24 cellular contexts compared by ENCODE assay signal in the genomic region with DNA sequence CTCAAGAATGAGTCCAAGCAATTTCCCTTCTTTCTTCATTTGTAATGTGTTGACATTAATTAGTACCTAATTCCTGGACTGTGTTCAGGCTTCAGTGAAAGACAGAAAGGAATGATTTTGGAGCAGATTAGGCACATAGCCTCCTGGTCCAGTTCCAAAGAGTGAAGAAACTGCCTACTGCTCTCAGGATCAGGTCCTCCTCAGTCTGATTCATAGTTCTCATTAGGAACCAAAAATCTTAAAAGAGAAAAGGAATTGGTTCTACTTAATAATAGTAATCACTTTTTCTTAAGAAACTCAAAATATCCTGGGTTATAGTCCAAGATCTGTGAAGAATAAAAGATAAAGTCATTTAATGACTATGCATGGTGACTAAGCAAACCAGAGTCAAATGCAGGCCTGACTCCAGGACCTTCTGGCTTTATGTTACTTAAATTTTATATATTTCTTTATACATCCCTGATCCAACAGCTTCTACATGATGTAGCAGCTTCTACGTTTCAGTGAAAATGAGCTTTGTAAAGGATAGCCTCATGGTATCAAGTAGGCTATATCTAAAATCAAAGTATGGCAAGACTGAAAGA.
DNase-seq lines count a peak whose midpoint lies in the region; TF ChIP-seq lines count a peak whose summit lies in the region.
"Had no signal": no experiment of that assay in that cellular context is flagged by ENCODE, and none has a peak within 500 bp of the region (broad histone marks: within the 10 kb centered on the region; RNA-seq: fewer than 3 reads in every experiment).

No MANE protein-coding gene starts in this region.

- no peak for TF ChIP-seq CTCF in BJ (IDR thresholded peaks at IDR 0.05; ENCODE audit: insufficient read depth, low read depth, low read length)
- TF ChIP-seq CTCF in fibroblast of lung (conservative IDR thresholded peaks at IDR 0.05 in 1 of 2, IDR thresholded peaks at IDR 0.05 in 1 of 2; ENCODE audit: low read depth in 1 of 2, low read length in 2 of 2) = no peak
- no peak for TF ChIP-seq CTCF in retinal pigment epithelial cell (conservative IDR thresholded peaks at IDR 0.05; ENCODE audit: low read depth, low read length)
- TF ChIP-seq CTCF in tibial nerve (IDR thresholded peaks at IDR 0.05) = no peak

- H3K36me3 ChIP-seq in BJ (ENCODE audit: control insufficient read depth, insufficient read depth, low read length) (no peaks in the 10 kb centered on the region), MG63 (no peaks in the 10 kb centered on the region), fibroblast of lung (ENCODE audit: control insufficient read depth, insufficient read depth, low read length) (no peaks in the 10 kb centered on the region), tibial nerve (no peaks in the 10 kb centered on the region)
- H3K36me3 ChIP-seq: BLaER1, sigmoid colon had no signal

- in situ Hi-C loops in G401 (cut with HindIII; ENCODE audit: low sequenced_read_pairs) = no loop called here

- no peaks in the 10 kb centered on the region for H3K79me2 ChIP-seq in fibroblast of lung (ENCODE audit: control insufficient read depth, insufficient read depth, low read length)
- H3K79me2 ChIP-seq: parathyroid adenoma had no signal

- no peaks in the 10 kb centered on the region for H3K27me3 ChIP-seq in BJ (ENCODE audit: control insufficient read depth, insufficient read depth, low read length)
- H3K27me3 ChIP-seq in MG63 = no peaks in the 10 kb centered on the region
- no peaks in the 10 kb centered on the region for H3K27me3 ChIP-seq in fibroblast of lung (ENCODE audit: control insufficient read depth, insufficient read depth, low read length)
- H3K27me3 ChIP-seq in tibial nerve = no peaks in the 10 kb centered on the region
- H3K27me3 ChIP-seq: BLaER1, sigmoid colon had no signal

- no peaks in the 10 kb centered on the region for H4K20me1 ChIP-seq in fibroblast of lung (ENCODE audit: control insufficient read depth, extremely low read depth, insufficient read depth, low read length)
- H4K20me1 ChIP-seq: BLaER1 had no signal

- no peak overlapping the region for H3K4me3 ChIP-seq in BJ (ENCODE audit: low read depth, low read length)
- no peak overlapping the region for H3K4me3 ChIP-seq in MG63
- H3K4me3 ChIP-seq in fibroblast of lung (replicated peaks in 1 of 4; ENCODE audit: control extremely low read depth in 1 of 4, insufficient read depth in 1 of 4, low read depth in 3 of 4, low read length in 4 of 4) = no peak overlapping the region
- H3K4me3 ChIP-seq in retinal pigment epithelial cell (ENCODE audit: low read length) = no peak overlapping the region
- no peak overlapping the region for H3K4me3 ChIP-seq in tibial nerve
- H3K4me3 ChIP-seq: BLaER1, sigmoid colon had no signal

- peak overlapping the region; percentile 18 for H3K27ac ChIP-seq in fibroblast of lung (ENCODE audit: insufficient read depth, low read length)
- H3K27ac ChIP-seq in tibial nerve = no peak overlapping the region
- H3K27ac ChIP-seq: BLaER1, parathyroid adenoma, sigmoid colon had no signal

- H3K9me3 ChIP-seq in MG63 (no peaks in the 10 kb centered on the region), fibroblast of lung (ENCODE audit: control insufficient read depth, insufficient read depth, low read depth, low read length) (no peaks in the 10 kb centered on the region), tibial nerve (no peaks in the 10 kb centered on the region)
- H3K9me3 ChIP-seq: BLaER1, sigmoid colon had no signal

- H3K9ac ChIP-seq in fibroblast of lung (ENCODE audit: insufficient read depth, low read length) = no peak overlapping the region
- H3K9ac ChIP-seq: BLaER1, parathyroid adenoma had no signal

- H3K4me2 ChIP-seq in fibroblast of lung (ENCODE audit: extremely low read depth, insufficient read depth, low read length) = peak overlapping the region; percentile 8
- H3K4me2 ChIP-seq: BLaER1 had no signal

- peak overlapping the region; percentile 8 for H2AFZ ChIP-seq in fibroblast of lung (ENCODE audit: low read length)
- H2AFZ ChIP-seq: parathyroid adenoma had no signal

- CTCF ChIA-PET in BJ (lab: Yijun Ruan, JAX) = interaction anchor here (1.2 kb wide), 1 partner anchor 190 kb away, joined by 6 read pairs; no protein-coding TSS in a partner anchor

- POLR2A ChIA-PET in BJ (lab: Charles Lee) = no interaction called here

- WGBS in tibial nerve, 2 donors = 85 to 87% methylated on average over 1 of the region's 1 CpG

- H3K4me1 ChIP-seq in fibroblast of lung (ENCODE audit: control insufficient read depth, extremely low read depth, insufficient read depth, low read length) = peaks cover 11% of the 10 kb centered on the region
- H3K4me1 ChIP-seq in tibial nerve = peaks cover 0 to 4% (median 0%) of the 10 kb centered on the region in 4 donors
- H3K4me1 ChIP-seq: BLaER1, parathyroid adenoma, sigmoid colon had no signal

- no peak for TF ChIP-seq POLR2A in tibial nerve (IDR thresholded peaks at IDR 0.05)

- peak; percentile 79 for DNase-seq in BJ (ENCODE audit: low read depth)
- peak; percentile 23 for DNase-seq in MG63
- DNase-seq in fibroblast of lung (ENCODE audit: low read depth in 2 of 2) = peak; percentile 54 to 72
- peak; percentile 54 for DNase-seq in retinal pigment epithelial cell (ENCODE audit: low read depth)
- no peak for DNase-seq in tibial nerve (ENCODE audit: low spot score in 2 of 2)
- no peak for DNase-seq in cerebellar nuclear complex (lab: John Stamatoyannopoulos, UW)
- DNase-seq in G401 (ENCODE audit: low spot score) = no peak
- DNase-seq: activated CD4-positive, alpha-beta T cell treated with anti-CD3 and anti-CD28 coated beads for 36 hours; activated naive CD4-positive, alpha-beta T cell treated with anti-CD3 and anti-CD28 coated beads, Interleukin-2, amount 50 U/mL, for 16 hours; activated T-cell treated with anti-CD3 and anti-CD28 coated beads, Interleukin-2, amount 50 U/mL, for 72 hours; Calu3; endodermal cell; foreskin melanocyte; KG1; kidney glomerular epithelial cell; mesendoderm; naive thymus-derived CD4-positive, alpha-beta T cell; NCI-H1048; NCI-H1930; NCI-H2227 treated with DMSO at 0.1 percent for 48 hours; OCI-M1; sigmoid colon had no signal

- TF ChIP-seq EP300 in tibial nerve (IDR thresholded peaks at IDR 0.05) = no peak

Comparison
In these comparisons a context has a peak if more than half of its experiments do, and no peak if none do; other contexts are left out.
1. DNase-seq: peak in BJ (single experiment), MG63 (single experiment), fibroblast of lung (2 of 2) and retinal pigment epithelial cell (single experiment); none in tibial nerve (0 of 2), cerebellar nuclear complex (0 of 2) and G401 (single experiment).